In genomic region chr2:170324640-170325046, GRCh38 we compare ENCODE assay signal across 1 cellular context.
TF ChIP-seq lines count a peak whose summit lies in the region.

No MANE protein-coding gene starts in this region.

TF ChIP-seq in K562, 482 proteins besides CTCF, POLR2A, EP300 and RAD21 (continued from another document and continues in another):
- TF ChIP-seq ATF3 (IDR thresholded peaks at IDR 0.05) (no peak), ATF3 (CRISPR knock-in tag; conservative IDR thresholded peaks at IDR 0.05) (no peak), ZKSCAN8 (CRISPR knock-in tag; IDR thresholded peaks at IDR 0.05) (no peak), MAFF (IDR thresholded peaks at IDR 0.05; ENCODE audit: low read length) (peak; percentile 51), ETV5 (CRISPR knock-in tag; IDR thresholded peaks at IDR 0.05; ENCODE audit: low read depth) (peak; percentile 67; the same call in 1 of the 2 replicates), SUPT5H (IDR thresholded peaks at IDR 0.05) (no peak), ZNF41 (CRISPR knock-in tag; conservative IDR thresholded peaks at IDR 0.05) (0 out of 2 replicates have a peak, but pooled peaks have one; percentile 49), MYC (IDR thresholded peaks at IDR 0.05; ENCODE audit: low read depth, low read length) (peak; percentile 84), MYC (CRISPR knock-in tag; IDR thresholded peaks at IDR 0.05; ENCODE audit: borderline replicate concordance, low read depth) (no peak; the same call in 1 of the 2 replicates), RFX7 (CRISPR knock-in tag; IDR thresholded peaks at IDR 0.05) (peak; percentile 66; the same call in 1 of the 2 replicates), BACH1 (tag; IDR thresholded peaks at IDR 0.05) (peak; percentile 41; the same call in 1 of the 2 replicates), BRCA1 (IDR thresholded peaks at IDR 0.05) (no peak), BRCA1 (CRISPR knock-in tag; IDR thresholded peaks at IDR 0.05) (no peak), CBX5 (IDR thresholded peaks at IDR 0.05; ENCODE audit: borderline replicate concordance, low read depth) (0 out of 2 replicates have a peak, but pooled peaks have one; percentile 8), NR4A1 (CRISPR knock-in tag; IDR thresholded peaks at IDR 0.05) (0 out of 2 replicates have a peak, but pooled peaks have one; percentile 24), NR4A1 (tag; IDR thresholded peaks at IDR 0.05) (no peak; the same call in 1 of the 2 replicates), DPF2 (IDR thresholded peaks at IDR 0.05) (peak; percentile 13; the same call in 1 of the 2 replicates), U2AF2 (optimal IDR thresholded peaks at IDR 0.05; ENCODE audit: low read depth, low read length) (no peak), ZNF121 (CRISPR knock-in tag; conservative IDR thresholded peaks at IDR 0.05) (no peak), ELK1 (CRISPR knock-in tag; IDR thresholded peaks at IDR 0.05) (no peak), ZFPM2 (CRISPR knock-in tag; IDR thresholded peaks at IDR 0.05) (no peak), CREB1 (IDR thresholded peaks at IDR 0.05) (peak; percentile 18; the same call in 1 of the 2 replicates), CREB1 (CRISPR knock-in tag; IDR thresholded peaks at IDR 0.05) (no peak), NR3C1 (CRISPR knock-in tag; IDR thresholded peaks at IDR 0.05) (no peak), ZNF384 (IDR thresholded peaks at IDR 0.05; ENCODE audit: low read depth, low read length) (peak; percentile 32; the same call in 1 of the 2 replicates), IRF9 (tag; IDR thresholded peaks at IDR 0.05) (peak; percentile 8; the same call in 1 of the 2 replicates), TARDBP (IDR thresholded peaks at IDR 0.05) (no peak), VEZF1 (CRISPR knock-in tag; IDR thresholded peaks at IDR 0.05) (peak; percentile 32; the same call in 1 of the 2 replicates), ZNF436 (CRISPR knock-in tag; IDR thresholded peaks at IDR 0.05) (no peak), DMBX1 (CRISPR knock-in tag; IDR thresholded peaks at IDR 0.05; ENCODE audit: borderline replicate concordance) (peak; percentile 69; the same call in 1 of the 2 replicates), SOX6 (IDR thresholded peaks at IDR 0.05) (peak; percentile 29; the same call in 1 of the 2 replicates), CREM (IDR thresholded peaks at IDR 0.05; ENCODE audit: low read depth) (peak; percentile 65), ZNF584 (CRISPR knock-in tag; IDR thresholded peaks at IDR 0.05; ENCODE audit: low read depth) (no peak), HMG20A (CRISPR knock-in tag; conservative IDR thresholded peaks at IDR 0.05) (no peak), GTF2A2 (tag; IDR thresholded peaks at IDR 0.05) (no peak), CHCHD3 (CRISPR knock-in tag; IDR thresholded peaks at IDR 0.05) (no peak), ZNF76 (CRISPR knock-in tag; IDR thresholded peaks at IDR 0.05; ENCODE audit: borderline replicate concordance) (peak; percentile 73; the same call in 1 of the 2 replicates), KAT7 (CRISPR knock-in tag; IDR thresholded peaks at IDR 0.05; ENCODE audit: borderline replicate concordance) (0 out of 2 replicates have a peak, but pooled peaks have one; percentile 31), ATF7 (IDR thresholded peaks at IDR 0.05) (0 out of 2 replicates have a peak, but pooled peaks have one; percentile 12)
- TF ChIP-seq, protein P1, sequence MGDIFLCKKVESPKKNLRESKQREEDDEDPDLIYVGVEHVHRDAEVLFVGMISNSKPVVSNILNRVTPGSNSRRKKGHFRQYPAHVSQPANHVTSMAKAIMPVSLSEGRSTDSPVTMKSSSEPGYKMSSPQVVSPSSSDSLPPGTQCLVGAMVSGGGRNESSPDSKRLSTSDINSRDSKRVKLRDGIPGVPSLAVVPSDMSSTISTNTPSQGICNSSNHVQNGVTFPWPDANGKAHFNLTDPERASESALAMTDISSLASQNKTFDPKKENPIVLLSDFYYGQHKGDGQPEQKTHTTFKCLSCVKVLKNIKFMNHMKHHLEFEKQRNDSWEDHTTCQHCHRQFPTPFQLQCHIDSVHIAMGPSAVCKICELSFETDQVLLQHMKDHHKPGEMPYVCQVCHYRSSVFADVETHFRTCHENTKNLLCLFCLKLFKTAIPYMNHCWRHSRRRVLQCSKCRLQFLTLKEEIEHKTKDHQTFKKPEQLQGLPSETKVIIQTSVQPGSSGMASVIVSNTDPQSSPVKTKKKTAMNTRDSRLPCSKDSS (IDR thresholded peaks at IDR 0.05; ENCODE audit: low read depth, partially characterized antibody) = no peak
- TF ChIP-seq, protein P2, sequence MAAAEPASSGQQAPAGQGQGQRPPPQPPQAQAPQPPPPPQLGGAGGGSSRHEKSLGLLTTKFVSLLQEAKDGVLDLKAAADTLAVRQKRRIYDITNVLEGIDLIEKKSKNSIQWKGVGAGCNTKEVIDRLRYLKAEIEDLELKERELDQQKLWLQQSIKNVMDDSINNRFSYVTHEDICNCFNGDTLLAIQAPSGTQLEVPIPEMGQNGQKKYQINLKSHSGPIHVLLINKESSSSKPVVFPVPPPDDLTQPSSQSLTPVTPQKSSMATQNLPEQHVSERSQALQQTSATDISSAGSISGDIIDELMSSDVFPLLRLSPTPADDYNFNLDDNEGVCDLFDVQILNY (CRISPR knock-in tag; IDR thresholded peaks at IDR 0.05) = 0 out of 2 replicates have a peak, but pooled peaks have one; percentile 47
- TF ChIP-seq, protein P3, sequence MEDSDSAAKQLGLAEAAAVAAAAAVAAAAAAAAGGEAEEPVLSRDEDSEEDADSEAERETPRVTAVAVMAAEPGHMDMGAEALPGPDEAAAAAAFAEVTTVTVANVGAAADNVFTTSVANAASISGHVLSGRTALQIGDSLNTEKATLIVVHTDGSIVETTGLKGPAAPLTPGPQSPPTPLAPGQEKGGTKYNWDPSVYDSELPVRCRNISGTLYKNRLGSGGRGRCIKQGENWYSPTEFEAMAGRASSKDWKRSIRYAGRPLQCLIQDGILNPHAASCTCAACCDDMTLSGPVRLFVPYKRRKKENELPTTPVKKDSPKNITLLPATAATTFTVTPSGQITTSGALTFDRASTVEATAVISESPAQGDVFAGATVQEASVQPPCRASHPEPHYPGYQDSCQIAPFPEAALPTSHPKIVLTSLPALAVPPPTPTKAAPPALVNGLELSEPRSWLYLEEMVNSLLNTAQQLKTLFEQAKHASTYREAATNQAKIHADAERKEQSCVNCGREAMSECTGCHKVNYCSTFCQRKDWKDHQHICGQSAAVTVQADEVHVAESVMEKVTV (CRISPR knock-in tag; IDR thresholded peaks at IDR 0.05) = peak; percentile 99
- TF ChIP-seq, protein P4, sequence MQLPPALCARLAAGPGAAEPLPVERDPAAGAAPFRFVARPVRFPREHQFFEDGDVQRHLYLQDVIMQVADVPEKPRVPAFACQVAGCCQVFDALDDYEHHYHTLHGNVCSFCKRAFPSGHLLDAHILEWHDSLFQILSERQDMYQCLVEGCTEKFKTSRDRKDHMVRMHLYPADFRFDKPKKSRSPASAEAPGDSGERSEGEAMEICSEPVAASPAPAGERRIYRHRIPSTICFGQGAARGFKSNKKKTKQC (CRISPR knock-in tag; IDR thresholded peaks at IDR 0.05) = no peak
- TF ChIP-seq, protein P5, sequence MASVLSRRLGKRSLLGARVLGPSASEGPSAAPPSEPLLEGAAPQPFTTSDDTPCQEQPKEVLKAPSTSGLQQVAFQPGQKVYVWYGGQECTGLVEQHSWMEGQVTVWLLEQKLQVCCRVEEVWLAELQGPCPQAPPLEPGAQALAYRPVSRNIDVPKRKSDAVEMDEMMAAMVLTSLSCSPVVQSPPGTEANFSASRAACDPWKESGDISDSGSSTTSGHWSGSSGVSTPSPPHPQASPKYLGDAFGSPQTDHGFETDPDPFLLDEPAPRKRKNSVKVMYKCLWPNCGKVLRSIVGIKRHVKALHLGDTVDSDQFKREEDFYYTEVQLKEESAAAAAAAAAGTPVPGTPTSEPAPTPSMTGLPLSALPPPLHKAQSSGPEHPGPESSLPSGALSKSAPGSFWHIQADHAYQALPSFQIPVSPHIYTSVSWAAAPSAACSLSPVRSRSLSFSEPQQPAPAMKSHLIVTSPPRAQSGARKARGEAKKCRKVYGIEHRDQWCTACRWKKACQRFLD (CRISPR knock-in tag; IDR thresholded peaks at IDR 0.05) = no peak
